17 cellular contexts compared by ENCODE assay signal in the genomic region with DNA sequence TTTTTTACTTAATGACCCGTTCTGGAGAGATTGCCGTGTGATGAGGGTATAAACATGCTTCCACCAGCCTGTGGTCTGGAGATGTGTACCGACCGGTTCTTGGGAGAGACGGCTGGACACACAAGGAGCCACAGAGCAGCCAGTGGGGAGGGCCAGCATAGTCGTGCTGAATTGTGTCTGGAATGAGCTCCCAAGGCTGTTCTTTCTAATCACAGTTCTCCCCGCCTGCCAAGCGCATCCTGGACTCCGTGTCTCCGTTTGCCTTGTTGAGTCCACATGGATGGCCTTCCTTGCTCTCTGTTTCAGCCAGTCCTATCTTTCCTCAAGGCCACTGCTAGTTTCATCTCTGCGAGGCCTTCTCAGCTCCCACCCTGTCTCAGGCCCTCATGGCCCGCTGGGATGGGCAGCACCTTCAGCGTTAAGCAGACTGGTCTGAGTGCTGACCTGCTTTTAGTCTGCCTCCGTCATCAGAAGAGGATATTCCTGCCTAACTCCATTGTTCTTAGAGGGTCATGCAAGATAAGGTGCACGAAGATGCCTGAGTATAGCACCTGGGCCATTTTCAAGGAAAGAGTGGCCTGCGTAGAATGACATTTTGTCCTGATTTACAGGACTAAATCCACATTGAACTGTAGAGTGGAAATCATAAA. TPM values are rescaled to one million over a fixed set of nuclear protein-coding genes. Genes with fewer than 3 reads are reported as not detected.
DNase-seq lines count a peak whose midpoint lies in the region; ATAC-seq and TF ChIP-seq lines count a peak whose summit lies in the region.
"Had no signal": no experiment of that assay in that cellular context is flagged by ENCODE, and none has a peak within 500 bp of the region (broad histone marks: within the 10 kb centered on the region; RNA-seq: fewer than 3 reads in every experiment).

No MANE protein-coding gene starts in this region.

- peak overlapping the region; percentile 48 for H3K4me3 Mint-ChIP-seq in type B pancreatic cell

- no peak for TF ChIP-seq CTCF in type B pancreatic cell (conservative IDR thresholded peaks at IDR 0.05)

- peak overlapping the region; percentile 77 for H3K9ac ChIP-seq in mucosa of stomach (ENCODE audit: low read length)

- H3K27ac Mint-ChIP-seq in type B pancreatic cell: peak overlapping the region; percentile 57

- H3K36me3 Mint-ChIP-seq in type B pancreatic cell: peaks cover 31% of the 10 kb centered on the region

- peaks cover 81% of the 10 kb centered on the region for H3K4me1 ChIP-seq in mucosa of stomach (ENCODE audit: control insufficient read depth, insufficient read depth, low read length)

- intact Hi-C loops in left cardiac atrium (cut with DNase I) (no loop called here), Right ventricle myocardium superior (cut with DNase I) (no loop called here)

- H3K4me3 ChIP-seq in mucosa of stomach (ENCODE audit: low read length): no peak overlapping the region
- H3K4me3 ChIP-seq: body of pancreas had no signal

- H3K4me1 Mint-ChIP-seq in type B pancreatic cell (ENCODE audit: unreplicated experiment): peaks cover 35% of the 10 kb centered on the region

- H3K9me3 ChIP-seq in mucosa of stomach (ENCODE audit: control insufficient read depth, low read length): no peaks in the 10 kb centered on the region
- H3K9me3 ChIP-seq: body of pancreas had no signal

- ATAC-seq in left cardiac atrium (peak; percentile 25 to 35), Right ventricle myocardium superior (ENCODE audit: poor library complexity) (no peak), GM21717 (IDR thresholded peaks at IDR 0.05; ENCODE audit: unreplicated experiment) (no peak), GM18502 (IDR thresholded peaks at IDR 0.05; ENCODE audit: poor library complexity, unreplicated experiment) (no peak)
- ATAC-seq: activated T-helper 17 cell treated with anti-CD3 and anti-CD28 coated beads, Interleukin-2, amount 50 U/mL, for 72 hours; body of pancreas had no signal

- no peaks in the 10 kb centered on the region for H3K27me3 ChIP-seq in mucosa of stomach (ENCODE audit: control insufficient read depth, insufficient read depth, low read length)
- H3K27me3 ChIP-seq: body of pancreas had no signal

- H3K27me3 Mint-ChIP-seq in type B pancreatic cell: no peaks in the 10 kb centered on the region
- H3K27me3 Mint-ChIP-seq: activated T-helper 17 cell treated with anti-CD3 and anti-CD28 coated beads, Interleukin-2, amount 50 U/mL, for 72 hours had no signal

- DNase-seq in left cardiac atrium (no peak), Right ventricle myocardium superior (no peak), caudate nucleus (lab: John Stamatoyannopoulos, UW) (no peak), type B pancreatic cell (ENCODE audit: extremely low spot score, unreplicated experiment) (no peak), GM19240 (ENCODE audit: insufficient read length, low spot score) (no peak)
- DNase-seq: activated CD4-positive, alpha-beta T cell treated with anti-CD3 and anti-CD28 coated beads, Interleukin-2, amount 50 U/mL, for 4 hours; body of pancreas; IMR-90; NCI-H1105; NCI-H82; nucleus accumbens; stimulated activated CD8-positive, alpha-beta memory T cell treated with anti-CD3 and anti-CD28 coated beads, Interleukin-4, amount 100 ng/mL, for 48 hours; T-helper 9 cell had no signal

- peak overlapping the region; percentile 18 for H3K27ac ChIP-seq in caudate nucleus (ENCODE audit: low read depth, low read length)

- no peaks in the 10 kb centered on the region for H3K36me3 ChIP-seq in mucosa of stomach (ENCODE audit: control insufficient read depth, insufficient read depth, low read length)

- H3K9me3 Mint-ChIP-seq in type B pancreatic cell: no peaks in the 10 kb centered on the region
- H3K9me3 Mint-ChIP-seq: activated T-helper 17 cell treated with anti-CD3 and anti-CD28 coated beads, Interleukin-2, amount 50 U/mL, for 72 hours had no signal

RNA-seq across cellular contexts. Expression of a gene that starts 20.6 kb away (rescaled TPM):
- 10 to 100 TPM; 24.0 TPM for total RNA-seq in left cardiac atrium
- total RNA-seq in Right ventricle myocardium superior: 18.6 TPM
- 35.5 and 40.4 TPM in 2 replicates for total RNA-seq in type B pancreatic cell (ENCODE audit: low replicate concordance)

RNA-seq across cellular contexts. Expression of a gene that starts 35.9 kb away (rescaled TPM):
- total RNA-seq in left cardiac atrium (10 to 100 TPM in 1 of 2 donors, 1 to 10 TPM in 1; 9.2 to 10.2 TPM), Right ventricle myocardium superior (6.7 TPM), type B pancreatic cell (ENCODE audit: low replicate concordance) (56.0 and 70.3 TPM in 2 replicates)

RNA-seq across cellular contexts. Expression of a gene that starts 48.5 kb away (rescaled TPM):
- total RNA-seq in left cardiac atrium (10 to 100 TPM in 1 of 2 donors, 1 to 10 TPM in 1; 4.2 to 10.7 TPM), Right ventricle myocardium superior (0.97 TPM), type B pancreatic cell (ENCODE audit: low replicate concordance) (0.77 and 3.9 TPM in 2 replicates)
- total RNA-seq: activated T-helper 17 cell treated with anti-CD3 and anti-CD28 coated beads, Interleukin-2, amount 50 U/mL, for 72 hours; body of pancreas; IMR-90 had no signal

Comparison
In these comparisons a context has a peak if more than half of its experiments do, and no peak if none do; other contexts are left out.
1. ATAC-seq: peak in left cardiac atrium (2 of 2); none in Right ventricle myocardium superior (single experiment), GM21717 (single experiment) and GM18502 (single experiment).